8 cellular contexts compared by ENCODE assay signal in the genomic region with DNA sequence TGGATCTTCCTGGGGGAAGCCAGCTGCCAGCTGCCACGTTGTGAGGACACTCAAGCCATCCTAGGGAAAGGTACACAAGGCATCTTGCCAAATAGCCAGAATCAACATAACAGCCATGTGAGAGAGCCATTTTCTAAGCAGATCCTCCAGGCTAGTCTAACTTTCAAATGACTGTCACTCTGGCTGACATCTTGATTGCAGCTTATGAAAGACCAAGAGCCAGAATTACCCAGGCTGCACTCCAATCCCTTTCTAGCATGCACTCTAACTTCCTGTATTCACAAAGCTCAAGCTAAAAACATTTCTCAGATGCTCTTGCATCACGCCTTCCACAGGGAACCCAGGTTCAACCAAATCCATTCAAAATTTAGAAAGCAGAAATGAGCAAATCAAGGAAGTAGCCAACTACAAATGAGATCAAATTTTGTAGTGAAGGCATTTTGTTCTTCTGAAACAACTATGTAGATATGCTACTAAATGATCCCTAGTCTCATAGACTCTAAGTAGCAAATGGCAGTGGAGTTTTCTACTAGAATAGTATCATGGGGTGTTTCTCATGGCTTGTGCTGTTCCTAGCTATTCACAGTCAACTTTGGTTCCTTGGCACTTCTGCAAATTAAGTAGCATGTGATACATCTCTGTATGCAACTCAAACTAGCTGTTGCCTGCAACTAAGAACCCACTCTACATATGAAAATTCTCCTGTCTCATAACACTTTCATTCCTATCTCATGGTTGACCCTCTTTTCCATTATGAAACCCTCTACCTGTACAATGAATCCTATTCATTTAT.
A peak's percentile ranks its signal among the peaks of the same experiment; 100 is the strongest.
DNase-seq lines count a peak whose midpoint lies in the region; ATAC-seq and TF ChIP-seq lines count a peak whose summit lies in the region.
"Had no signal": no experiment of that assay in that cellular context is flagged by ENCODE, and none has a peak within 500 bp of the region (broad histone marks: within the 10 kb centered on the region; RNA-seq: fewer than 3 reads in every experiment).

No MANE protein-coding gene starts in this region.

- H3K36me3 ChIP-seq in DOHH2 (ENCODE audit: control insufficient read depth, low read length) (peaks cover 53% of the 10 kb centered on the region), BE2C (no peaks in the 10 kb centered on the region)
- H3K36me3 ChIP-seq: cardiac muscle cell had no signal

- no peaks in the 10 kb centered on the region for H4K20me1 ChIP-seq in DOHH2 (ENCODE audit: control insufficient read depth, insufficient read depth, low read depth, low read length)

- H3K27ac ChIP-seq in DOHH2 (ENCODE audit: low read depth, low read length) = peak overlapping the region; percentile 99
- H3K27ac ChIP-seq: cardiac muscle cell had no signal

- H3K4me1 ChIP-seq in DOHH2 (ENCODE audit: control insufficient read depth, low read length) (peaks cover 99% of the 10 kb centered on the region), BE2C (peaks cover 7% of the 10 kb centered on the region)

- DNase-seq in MV-4-11 (lab: John Stamatoyannopoulos, UW) (peak; percentile 95), SKM-1 (lab: John Stamatoyannopoulos, UW; ENCODE audit: unreplicated experiment) (peak; percentile 92), medulla oblongata (ENCODE audit: extremely low spot score) (peak; percentile 42), BE2C (no peak)
- no peak for DNase-seq in stimulated activated CD4-positive, alpha-beta T cell treated with anti-CD3 and anti-CD28 coated beads, Interleukin-2, amount 100 ng/mL, for 48 hours

- peak overlapping the region; percentile 82 for H3K4me2 ChIP-seq in DOHH2 (ENCODE audit: low read length)

- H3K27me3 ChIP-seq in DOHH2 (ENCODE audit: control insufficient read depth, low read length) = no peaks in the 10 kb centered on the region
- no peaks in the 10 kb centered on the region for H3K27me3 ChIP-seq in BE2C
- H3K27me3 ChIP-seq: cardiac muscle cell had no signal

- peak overlapping the region; percentile 68 for H3K4me3 ChIP-seq in DOHH2 (ENCODE audit: low read length)
- H3K4me3 ChIP-seq in BE2C (ENCODE audit: low read depth, low read length) = no peak overlapping the region
- H3K4me3 ChIP-seq: cardiac muscle cell had no signal

- H3K79me2 ChIP-seq in DOHH2 (ENCODE audit: control insufficient read depth, low read length) = peaks cover 44% of the 10 kb centered on the region

- TF ChIP-seq CTCF in DOHH2 (IDR thresholded peaks at IDR 0.05; ENCODE audit: low read depth, low read length, poor library complexity, severe bottlenecking) (no peak), BE2C (IDR thresholded peaks at IDR 0.05; ENCODE audit: low read depth, low read length) (no peak)

- no peaks in the 10 kb centered on the region for H3K9me2 ChIP-seq in DOHH2 (replicated peaks; ENCODE audit: control insufficient read depth, low read length)

- H3F3A ChIP-seq in DOHH2 (ENCODE audit: control insufficient read depth, insufficient read depth) = peaks cover 41% of the 10 kb centered on the region

- H3K9me3 ChIP-seq in DOHH2 (ENCODE audit: control insufficient read depth, insufficient read depth, low read length) (no peaks in the 10 kb centered on the region), BE2C (no peaks in the 10 kb centered on the region)

- no peak for ATAC-seq in GM21723 (IDR thresholded peaks at IDR 0.05; ENCODE audit: unreplicated experiment)

Comparison
In these comparisons a context has a peak if more than half of its experiments do, and no peak if none do; other contexts are left out.
1. DNase-seq: peak in MV-4-11 (single experiment), SKM-1 (single experiment) and medulla oblongata (single experiment); none in BE2C (single experiment) and stimulated activated CD4-positive, alpha-beta T cell treated with anti-CD3 and anti-CD28 coated beads, Interleukin-2, amount 100 ng/mL, for 48 hours (0 of 2).